Comparison of ENCODE assay signal across 18 cellular contexts in the genomic region with DNA sequence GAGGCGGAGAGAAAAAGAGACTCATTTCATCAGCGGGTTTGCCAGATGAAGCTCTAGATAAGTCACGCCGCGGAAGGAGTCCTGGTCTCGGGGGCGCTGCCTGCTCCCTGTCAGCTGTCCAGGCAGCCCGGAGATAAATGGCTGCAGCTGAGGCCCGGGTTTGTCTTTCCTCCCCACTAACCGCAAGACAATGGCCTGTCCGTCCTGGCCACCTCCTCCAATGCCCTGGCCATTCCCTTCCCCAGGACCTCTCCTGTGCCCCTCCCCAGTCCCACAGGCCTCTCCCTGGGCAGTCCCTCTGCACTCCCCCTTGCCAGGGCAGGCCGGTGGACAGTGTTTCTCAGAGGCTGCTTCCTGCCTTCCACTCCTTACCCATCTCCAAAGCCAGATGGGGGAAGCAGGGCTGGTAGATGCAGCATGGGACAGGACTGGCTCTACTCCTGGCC. TPM values are rescaled to one million over a fixed set of nuclear protein-coding genes. Genes with fewer than 3 reads are reported as not detected.
A peak's percentile ranks its signal among the peaks of the same experiment; 100 is the strongest.
DNase-seq lines count a peak whose midpoint lies in the region; ATAC-seq and TF ChIP-seq lines count a peak whose summit lies in the region.
"Had no signal": no experiment of that assay in that cellular context is flagged by ENCODE, and none has a peak within 500 bp of the region (broad histone marks: within the 10 kb centered on the region; RNA-seq: fewer than 3 reads in every experiment).

No MANE protein-coding gene starts in this region.

- ATAC-seq in HG02970 (IDR thresholded peaks at IDR 0.05; ENCODE audit: low FRiP score, unreplicated experiment) (no peak), HG03108 (IDR thresholded peaks at IDR 0.05; ENCODE audit: unreplicated experiment) (no peak)
- ATAC-seq: CD8-positive, alpha-beta T cell; GM12878; GM23338 had no signal

- H3K36me3 Mint-ChIP-seq in brain (peaks cover 6% of the 10 kb centered on the region), neural crest cell (ENCODE audit: low read depth) (peaks cover 3% of the 10 kb centered on the region)
- H3K36me3 Mint-ChIP-seq: CD8-positive, alpha-beta T cell had no signal

- peaks cover 0 to 6% (median 0%) of the 10 kb centered on the region in 5 experiments for H3K9me3 Mint-ChIP-seq in brain
- H3K9me3 Mint-ChIP-seq in neural crest cell = peaks cover 2% of the 10 kb centered on the region
- H3K9me3 Mint-ChIP-seq: CD8-positive, alpha-beta T cell; GM23338 had no signal

- peaks cover 53% of the 10 kb centered on the region for H3K4me1 Mint-ChIP-seq in brain
- H3K4me1 Mint-ChIP-seq in neural crest cell = peaks cover 43% of the 10 kb centered on the region

- TF ChIP-seq CTCF in brain (conservative IDR thresholded peaks at IDR 0.05) = no peak
- TF ChIP-seq CTCF in neural crest cell (conservative IDR thresholded peaks at IDR 0.05) = no peak

- DNase-seq in CMK (ENCODE audit: low read depth) (peak; percentile 32), SK-N-DZ (ENCODE audit: low spot score) (peak; percentile 79), neural crest cell (ENCODE audit: low read depth, low spot score) (no peak), H4 (ENCODE audit: low spot score) (no peak)
- DNase-seq in activated CD4-positive, alpha-beta T cell treated with anti-CD3 and anti-CD28 coated beads for 1 hour = no peak
- DNase-seq: CD8-positive, alpha-beta T cell; DMS79; GDM1; KBM-7; NCI-H146; NCI-H2081 treated with DMSO at 0.1 percent for 48 hours; NCI-H524; SIG-M5 had no signal

- H3K27ac Mint-ChIP-seq in brain (peak overlapping the region in 3 of 5 experiments; percentile 32 to 96 (median 60)), neural crest cell (ENCODE audit: unreplicated experiment) (peak overlapping the region; percentile 67)
- H3K27ac Mint-ChIP-seq: CD8-positive, alpha-beta T cell; GM23338 had no signal

- H3K4me3 Mint-ChIP-seq in brain (no peak overlapping the region), neural crest cell (no peak overlapping the region)
- H3K4me3 Mint-ChIP-seq: CD8-positive, alpha-beta T cell; GM23338 had no signal

- H3K27me3 Mint-ChIP-seq in brain (no peaks in the 10 kb centered on the region), neural crest cell (ENCODE audit: low read depth) (no peaks in the 10 kb centered on the region)

RNA-seq across cellular contexts. Expression of gene LRRN2, which starts 55.1 kb away (rescaled TPM):
- 1.8 and 2.0 TPM in 2 replicates for polyA plus RNA-seq in SK-N-DZ (2014; cell fraction: cytosol; rRNA removed)
- polyA plus RNA-seq in SK-N-DZ (2014; cell fraction: nucleus; rRNA removed) = 1.6 and 2.1 TPM in 2 replicates
- 9.2 TPM for polyA plus RNA-seq in brain (ENCODE audit: insufficient read depth, low read depth, low replicate concordance)
- 4.5 and 5.0 TPM in 2 replicates for total RNA-seq in neural crest cell
- total RNA-seq in H4 (2014; rRNA removed; shearing (Covaris generic)) = 0.16 and 1.1 TPM in 2 replicates
- total RNA-seq: CD8-positive, alpha-beta T cell; GM12878 had no signal
- polyA plus RNA-seq: GM12878 had no signal

Comparison
In these comparisons a context has a peak if more than half of its experiments do, and no peak if none do; other contexts are left out.
1. DNase-seq: peak in CMK (single experiment) and SK-N-DZ (single experiment); none in neural crest cell (single experiment), activated CD4-positive, alpha-beta T cell treated with anti-CD3 and anti-CD28 coated beads for 1 hour (single experiment) and H4 (single experiment).